In the genomic region with DNA sequence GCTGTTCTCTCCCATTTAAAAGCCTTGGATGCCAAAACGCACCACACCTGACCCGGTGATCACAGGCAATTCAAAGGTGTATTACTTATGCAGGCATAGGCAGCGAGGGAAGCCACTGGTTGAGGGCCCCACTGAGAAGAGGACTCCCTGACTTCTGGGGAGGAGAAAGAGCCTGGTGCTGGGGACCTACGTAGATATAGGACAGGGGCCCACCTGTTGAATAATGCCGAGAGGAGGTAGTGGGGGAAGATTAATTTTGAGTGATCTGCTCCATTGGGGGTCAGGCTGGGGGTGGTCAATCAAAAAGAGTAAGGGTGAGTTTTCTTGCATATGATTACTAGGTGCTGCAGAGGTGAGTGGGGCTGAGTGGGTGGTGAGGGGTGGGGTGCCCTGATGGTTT, we compare ENCODE assay signal across 6 cellular contexts.
"Had no signal": no experiment of that assay in that cellular context is flagged by ENCODE, and none has a peak within 500 bp of the region (broad histone marks: within the 10 kb centered on the region; RNA-seq: fewer than 3 reads in every experiment).

No MANE protein-coding gene starts in this region.

- ATAC-seq: GM23338 had no signal

- DNase-seq: H9, HCEC 1CT, HFFc6, Karpas-422, KG1 had no signal

- H3K4me3 ChIP-seq: GM23338 had no signal
